27 cellular contexts compared by ENCODE assay signal in the genomic region with DNA sequence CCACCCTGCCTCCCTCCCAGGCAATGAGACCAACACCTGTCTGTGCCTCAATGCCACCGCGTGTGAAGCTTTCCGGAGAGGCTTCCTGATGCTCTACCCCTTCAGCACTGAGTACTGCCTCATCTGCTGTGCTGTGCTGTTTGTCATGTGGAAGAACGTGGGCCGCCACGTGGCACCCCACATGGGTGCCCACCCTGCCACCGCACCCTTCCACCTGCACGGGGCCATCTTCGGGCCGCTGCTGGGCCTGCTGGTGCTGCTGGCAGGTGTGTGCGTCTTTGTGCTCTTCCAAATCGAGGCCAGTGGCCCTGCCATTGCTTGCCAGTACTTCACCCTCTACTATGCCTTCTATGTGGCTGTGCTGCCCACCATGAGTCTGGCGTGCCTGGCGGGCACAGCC. TPM values are rescaled to one million over a fixed set of nuclear protein-coding genes. Genes with fewer than 3 reads are reported as not detected.
DNase-seq lines count a peak whose midpoint lies in the region; FAIRE-seq and TF ChIP-seq lines count a peak whose summit lies in the region.
"Had no signal": no experiment of that assay in that cellular context is flagged by ENCODE, and none has a peak within 500 bp of the region (broad histone marks: within the 10 kb centered on the region; RNA-seq: fewer than 3 reads in every experiment).

No MANE protein-coding gene starts in this region.

- no peak overlapping the region for H3K4me2 ChIP-seq in H1 (ENCODE audit: insufficient read depth in 1 of 2, low read depth in 2 of 2, low read length in 2 of 2)
- H3K4me2 ChIP-seq: BLaER1 had no signal

- H3K9ac ChIP-seq in H1 (replicated peaks in 1 of 4; ENCODE audit: extremely low read depth in 1 of 4, low read depth in 3 of 4, low read length in 3 of 4), result no peak overlapping the region
- H3K9ac ChIP-seq in kidney (ENCODE audit: low read length in 2 of 2), result no peak overlapping the region
- H3K9ac ChIP-seq: BLaER1 had no signal

- FAIRE-seq in H1 (lab: Jason Lieb, UNC), result no peak
- FAIRE-seq in kidney (lab: Jason Lieb, UNC), result no peak
- FAIRE-seq in GM12892 (lab: Jason Lieb, UNC), result no peak
- FAIRE-seq in GM19239 (lab: Jason Lieb, UNC), result no peak
- FAIRE-seq: A204.1, GM12878 had no signal

- H3K23ac ChIP-seq in H1 (ENCODE audit: insufficient read length), result no peak overlapping the region

- CTCF ChIA-PET in H1 (lab: Charles Lee; ENCODE audit: partially characterized antibody), result interaction anchor here (27.2 to 49.9 kb wide), 2 partner anchors 5 to 17 kb away, joined by 1072 read pairs; a partner anchor contains a TSS

- H4K20me1 ChIP-seq in H1 (replicated peaks in 1 of 2; ENCODE audit: control insufficient read depth in 1 of 2, insufficient read depth in 2 of 2, low read length in 2 of 2), result peaks cover 0 to 6% of the 10 kb centered on the region in 2 experiments
- H4K20me1 ChIP-seq: BLaER1 had no signal

- H3K14ac ChIP-seq in H1 (ENCODE audit: insufficient read length), result no peak overlapping the region

- intact Hi-C loops in kidney (cut with DNase I), result no loop called here

- H3K18ac ChIP-seq in H1 (ENCODE audit: extremely low read depth, low read length), result no peak overlapping the region

- no peak overlapping the region; the same call in 1 of the 2 replicates for H4K8ac ChIP-seq in H1 (ENCODE audit: extremely low read depth, insufficient read depth, low read length)

- no peaks in the 10 kb centered on the region for H3K79me1 ChIP-seq in H1 (ENCODE audit: low read depth, low read length)

- H3K27ac ChIP-seq in H1 (ENCODE audit: low read depth, low read length), result no peak overlapping the region
- H3K27ac ChIP-seq in kidney (ENCODE audit: low read depth in 2 of 2, low read length in 2 of 2), result no peak overlapping the region
- H3K27ac ChIP-seq: BLaER1 had no signal

- H4K5ac ChIP-seq in H1 (ENCODE audit: insufficient read length, low read depth, low read length), result no peak overlapping the region

- no peaks in the 10 kb centered on the region for H3K23me2 ChIP-seq in H1 (ENCODE audit: low read depth, low read length)

- no peaks in the 10 kb centered on the region for H3K36me3 ChIP-seq in H1 (ENCODE audit: control insufficient read depth in 2 of 4, insufficient read depth in 4 of 4, low read length in 3 of 4)
- no peaks in the 10 kb centered on the region for H3K36me3 ChIP-seq in kidney (ENCODE audit: control insufficient read depth in 1 of 2, insufficient read depth in 2 of 2, low read length in 2 of 2)
- H3K36me3 ChIP-seq: BE2C, BLaER1 had no signal

- no peak for DNase-seq in H1 (ENCODE audit: low read depth in 1 of 2, low spot score in 2 of 2)
- peak; percentile 57 for DNase-seq in kidney
- no peak for DNase-seq in GM12892 (ENCODE audit: insufficient read length)
- DNase-seq in GM19239 (ENCODE audit: insufficient read length, low spot score), result no peak
- DNase-seq: 8988T; ACHN; BE2C; C1 segment of cervical spinal cord; CD4-positive, alpha-beta memory T cell; CD4-positive, CD25-positive, alpha-beta regulatory T cell; CD8-positive, alpha-beta memory T cell; COR-L47; DMS 273 treated with DMSO at 0.1 percent for 48 hours; DMS153; DMS53; DMS79; DND-41; EL; GDM1 had no signal

- WGBS in H1 (ENCODE audit: extremely low coverage in 1 of 2, insufficient coverage in 1 of 2, insufficient read length in 1 of 2, insufficient replicate concordance in 2 of 2, low coverage in 1 of 2, low lambda C conversion rate in 2 of 2, missing lambda C conversion rate in 1 of 2), 2 experiments, result 86% methylated on average over 14 of the region's 14 CpGs; no CpG with 5 or more reads in 1 of the 2 experiments

- H3K4me3 ChIP-seq in H1 (ENCODE audit: extremely low read depth in 1 of 4, insufficient read depth in 2 of 4, low read depth in 3 of 4, low read length in 4 of 4) (no peak overlapping the region), kidney (ENCODE audit: low read length in 2 of 2) (no peak overlapping the region)
- H3K4me3 ChIP-seq: BLaER1, GM12878 had no signal

- no peak overlapping the region for H2AK5ac ChIP-seq in H1 (ENCODE audit: low read depth, low read length)

- no peak for TF ChIP-seq EP300 in H1 (IDR thresholded peaks at IDR 0.05; ENCODE audit: borderline replicate concordance in 1 of 2, low read depth in 2 of 2, low read length in 2 of 2)

- TF ChIP-seq POLR2A in H1 (IDR thresholded peaks at IDR 0.05; ENCODE audit: control extremely low read depth in 1 of 2, low read depth in 2 of 2, low read length in 2 of 2) (no peak), GM12892 (IDR thresholded peaks at IDR 0.05; ENCODE audit: low read depth, low read length) (no peak)

- H3K4me1 ChIP-seq in H1 (replicated peaks in 1 of 4; ENCODE audit: control insufficient read depth in 3 of 4, insufficient read depth in 4 of 4, low read length in 3 of 4) (peaks cover 0 to 3% (median 0%) of the 10 kb centered on the region in 4 experiments; a peak in 4 of 7 replicates), kidney (ENCODE audit: control insufficient read depth in 1 of 2, insufficient read depth in 1 of 2, low read depth in 1 of 2, low read length in 2 of 2) (no peaks in the 10 kb centered on the region)
- H3K4me1 ChIP-seq: BE2C, BLaER1 had no signal

- TF ChIP-seq CTCF in H1 (IDR thresholded peaks at IDR 0.05; ENCODE audit: control extremely low read depth in 1 of 3, insufficient read depth in 1 of 3, low read depth in 1 of 3, low read length in 3 of 3) (no peak), kidney (IDR thresholded peaks at IDR 0.05; ENCODE audit: borderline replicate concordance, extremely low read depth, insufficient read depth) (no peak)

- no peak overlapping the region for H3K4ac ChIP-seq in H1 (replicated peaks; ENCODE audit: insufficient read length, low read depth, low read length)

- H2BK12ac ChIP-seq in H1 (ENCODE audit: low read depth, low read length), result 0 out of 2 replicates have a peak overlapping the region, but pooled peaks have one; percentile 17

- H2AFZ ChIP-seq in H1 (ENCODE audit: low read length), result no peak overlapping the region

- H3K79me2 ChIP-seq in H1 (ENCODE audit: control insufficient read depth in 1 of 2, insufficient read depth in 2 of 2, low read length in 2 of 2), result no peaks in the 10 kb centered on the region

- H3K9me3 ChIP-seq in H1 (ENCODE audit: insufficient read depth in 2 of 2, low read depth in 1 of 2, low read length in 1 of 2), result no peaks in the 10 kb centered on the region
- no peaks in the 10 kb centered on the region for H3K9me3 ChIP-seq in kidney (ENCODE audit: control insufficient read depth in 1 of 2, low read length in 2 of 2)
- H3K9me3 ChIP-seq: BE2C, BLaER1 had no signal

- H2BK20ac ChIP-seq in H1 (ENCODE audit: low read length), result no peak overlapping the region

- no peak overlapping the region for H2BK120ac ChIP-seq in H1 (replicated peaks; ENCODE audit: low read depth, low read length)

- TF ChIP-seq RAD21 in H1 (IDR thresholded peaks at IDR 0.05 in 1 of 2, conservative IDR thresholded peaks at IDR 0.05 in 1 of 2; ENCODE audit: low read depth in 2 of 2, low read length in 2 of 2), result no peak

- no peak overlapping the region for H3K56ac ChIP-seq in H1 (replicated peaks; ENCODE audit: insufficient read length, low read depth, low read length)

- H4K91ac ChIP-seq in H1 (replicated peaks; ENCODE audit: insufficient read length, low read length), result no peak overlapping the region

- H3K27me3 ChIP-seq in H1 (replicated peaks in 1 of 4; ENCODE audit: control insufficient read depth in 3 of 4, extremely low read depth in 1 of 4, insufficient read depth in 3 of 4, low read length in 3 of 4), result peaks cover 0 to 5% (median 4%) of the 10 kb centered on the region in 4 experiments; a peak in 3 of 7 replicates
- H3K27me3 ChIP-seq: BLaER1 had no signal

- POLR2A ChIA-PET in H1 (lab: Charles Lee; ENCODE audit: partially characterized antibody), result no interaction called here

- no peak overlapping the region for H2BK15ac ChIP-seq in H1 (ENCODE audit: low read length)

- no peak overlapping the region for H2BK5ac ChIP-seq in H1 (ENCODE audit: low read depth, low read length)

RNA-seq across cellular contexts. Expression of a gene that starts 10.9 kb away (rescaled TPM):
- not detected in 2 replicates for total RNA-seq in H1 (2021; fragmentation: NEBNext Ultra II Directional; extraction: Animal tissue kit (Norgen Biotek cat#: 25700))
- 0.05 and 0.09 TPM in 2 replicates for polyA plus RNA-seq in H1 (2011; rRNA removed)
- polyA plus RNA-seq in H1 (2011; cell fraction: cytosol; rRNA removed), result 0.04 TPM
- polyA plus RNA-seq in H1 (2011; cell fraction: nucleus; rRNA removed), result not detected
- polyA plus RNA-seq in H1 (2012, experiment 1 of 2), result not detected in 4 replicates
- not detected for polyA plus RNA-seq in H1 (2012, experiment 2 of 2)
- 0.02 TPM for polyA plus RNA-seq in H1 (2013, experiment 1 of 2)
- polyA plus RNA-seq in H1 (2013, experiment 2 of 2), result not detected
- not detected in 2 replicates for polyA minus RNA-seq in H1 (2011; rRNA and poly(A)+ RNA removed)
- polyA minus RNA-seq in H1 (2011; cell fraction: cytosol; rRNA and poly(A)+ RNA removed), result not detected
- polyA minus RNA-seq in H1 (2011; cell fraction: nucleus; rRNA and poly(A)+ RNA removed), result not detected
- not detected for total RNA-seq in kidney
- polyA plus RNA-seq in kidney (ENCODE audit: insufficient read depth, low read depth, low replicate concordance), result not detected
- polyA plus RNA-seq in GM12892 (2012; ENCODE audit: missing spikeins), result not detected
- total RNA-seq: A673; CD4-positive, alpha-beta memory T cell; CD4-positive, CD25-positive, alpha-beta regulatory T cell; CD8-positive, alpha-beta memory T cell; Daoy; G401; GM12878 had no signal
- polyA plus RNA-seq: AG04450; CD14-positive monocyte; CD4-positive, alpha-beta memory T cell; CD4-positive, CD25-positive, alpha-beta regulatory T cell; CD8-positive, alpha-beta memory T cell had no signal

RNA-seq across cellular contexts. Expression of a gene that starts 22.6 kb away (rescaled TPM):
- not detected in 2 replicates for total RNA-seq in H1 (2021; fragmentation: NEBNext Ultra II Directional; extraction: Animal tissue kit (Norgen Biotek cat#: 25700))
- polyA plus RNA-seq in H1 (2011; rRNA removed) (0.23 and 0.27 TPM in 2 replicates), kidney (ENCODE audit: insufficient read depth, low read depth, low replicate concordance) (not detected)
- 0.23 TPM for polyA plus RNA-seq in H1 (2011; cell fraction: cytosol; rRNA removed)
- polyA plus RNA-seq in H1 (2011; cell fraction: nucleus; rRNA removed), result 0.37 TPM
- polyA plus RNA-seq in H1 (2012, experiment 1 of 2), result 0.11 to 0.18 TPM (median 0.16 TPM) in 3 of 4 replicates, not detected in the other
- not detected for polyA plus RNA-seq in H1 (2012, experiment 2 of 2)
- polyA plus RNA-seq in H1 (2013, experiment 1 of 2), result not detected
- 0.06 TPM for polyA plus RNA-seq in H1 (2013, experiment 2 of 2)
- not detected in 2 replicates for polyA minus RNA-seq in H1 (2011; rRNA and poly(A)+ RNA removed)
- not detected for polyA minus RNA-seq in H1 (2011; cell fraction: cytosol; rRNA and poly(A)+ RNA removed)
- not detected for polyA minus RNA-seq in H1 (2011; cell fraction: nucleus; rRNA and poly(A)+ RNA removed)
- not detected for total RNA-seq in kidney
- not detected for polyA plus RNA-seq in GM12892 (2012; ENCODE audit: missing spikeins)
- total RNA-seq: A673; CD4-positive, alpha-beta memory T cell; CD4-positive, CD25-positive, alpha-beta regulatory T cell; CD8-positive, alpha-beta memory T cell; Daoy; G401; GM12878 had no signal
- polyA plus RNA-seq: AG04450; CD14-positive monocyte; CD4-positive, alpha-beta memory T cell; CD4-positive, CD25-positive, alpha-beta regulatory T cell; CD8-positive, alpha-beta memory T cell; GM12878 had no signal

RNA-seq across cellular contexts. Expression of a gene that starts 23.6 kb away (rescaled TPM):
- 1.6 and 1.7 TPM in 2 replicates for total RNA-seq in H1 (2021; fragmentation: NEBNext Ultra II Directional; extraction: Animal tissue kit (Norgen Biotek cat#: 25700))
- polyA plus RNA-seq in H1 (2011; rRNA removed), result 4.3 and 5.0 TPM in 2 replicates
- 3.5 TPM for polyA plus RNA-seq in H1 (2011; cell fraction: cytosol; rRNA removed)
- 3.5 TPM for polyA plus RNA-seq in H1 (2011; cell fraction: nucleus; rRNA removed)
- 1.3 to 2.8 TPM (median 2.0 TPM) in 4 replicates for polyA plus RNA-seq in H1 (2012, experiment 1 of 2)
- 1.9 TPM for polyA plus RNA-seq in H1 (2012, experiment 2 of 2)
- polyA plus RNA-seq in H1 (2013, experiment 1 of 2), result 0.61 TPM
- polyA plus RNA-seq in H1 (2013, experiment 2 of 2), result 0.70 TPM
- polyA minus RNA-seq in H1 (2011; rRNA and poly(A)+ RNA removed), result 5.1 and 8.8 TPM in 2 replicates
- 3.7 TPM for polyA minus RNA-seq in H1 (2011; cell fraction: cytosol; rRNA and poly(A)+ RNA removed)
- 4.2 TPM for polyA minus RNA-seq in H1 (2011; cell fraction: nucleus; rRNA and poly(A)+ RNA removed)
- 0.22 TPM for total RNA-seq in kidney
- 0.17 TPM for polyA plus RNA-seq in kidney (ENCODE audit: insufficient read depth, low read depth, low replicate concordance)
- polyA plus RNA-seq in GM12892 (2012; ENCODE audit: missing spikeins), result not detected
- total RNA-seq: A673; CD4-positive, alpha-beta memory T cell; CD4-positive, CD25-positive, alpha-beta regulatory T cell; CD8-positive, alpha-beta memory T cell; Daoy had no signal
- polyA plus RNA-seq: AG04450; CD14-positive monocyte; CD4-positive, alpha-beta memory T cell; CD4-positive, CD25-positive, alpha-beta regulatory T cell; CD8-positive, alpha-beta memory T cell had no signal

RNA-seq across cellular contexts. Expression of a gene that starts 25.9 kb away (rescaled TPM):
- total RNA-seq in H1 (2021; fragmentation: NEBNext Ultra II Directional; extraction: Animal tissue kit (Norgen Biotek cat#: 25700)), result 13.8 and 15.1 TPM in 2 replicates
- polyA plus RNA-seq in H1 (2011; rRNA removed) (25.9 and 36.3 TPM in 2 replicates), kidney (ENCODE audit: insufficient read depth, low read depth, low replicate concordance) (13.6 TPM)
- polyA plus RNA-seq in H1 (2011; cell fraction: cytosol; rRNA removed), result 10.1 TPM
- 51.4 TPM for polyA plus RNA-seq in H1 (2011; cell fraction: nucleus; rRNA removed)
- 8.8 to 16.5 TPM (median 15.2 TPM) in 4 replicates for polyA plus RNA-seq in H1 (2012, experiment 1 of 2)
- polyA plus RNA-seq in H1 (2012, experiment 2 of 2), result 12.7 TPM
- 10.6 TPM for polyA plus RNA-seq in H1 (2013, experiment 1 of 2)
- 10.6 TPM for polyA plus RNA-seq in H1 (2013, experiment 2 of 2)
- 17.9 and 18.9 TPM in 2 replicates for polyA minus RNA-seq in H1 (2011; rRNA and poly(A)+ RNA removed)
- polyA minus RNA-seq in H1 (2011; cell fraction: cytosol; rRNA and poly(A)+ RNA removed), result 8.1 TPM
- polyA minus RNA-seq in H1 (2011; cell fraction: nucleus; rRNA and poly(A)+ RNA removed), result 17.8 TPM
- 32.6 TPM for total RNA-seq in kidney
- 0.49 TPM for polyA plus RNA-seq in GM12892 (2012; ENCODE audit: missing spikeins)
- polyA plus RNA-seq: CD14-positive monocyte had no signal

RNA-seq across cellular contexts. Expression of a gene that starts 40.8 kb away (rescaled TPM):
- 38.1 and 40.5 TPM in 2 replicates for total RNA-seq in H1 (2021; fragmentation: NEBNext Ultra II Directional; extraction: Animal tissue kit (Norgen Biotek cat#: 25700))
- 20.4 and 26.8 TPM in 2 replicates for polyA plus RNA-seq in H1 (2011; rRNA removed)
- 18.7 TPM for polyA plus RNA-seq in H1 (2011; cell fraction: cytosol; rRNA removed)
- polyA plus RNA-seq in H1 (2011; cell fraction: nucleus; rRNA removed), result 23.7 TPM
- polyA plus RNA-seq in H1 (2012, experiment 1 of 2), result 20.6 to 28.4 TPM (median 25.9 TPM) in 4 replicates
- polyA plus RNA-seq in H1 (2012, experiment 2 of 2), result 25.8 TPM
- polyA plus RNA-seq in H1 (2013, experiment 1 of 2), result 20.0 TPM
- 19.3 TPM for polyA plus RNA-seq in H1 (2013, experiment 2 of 2)
- polyA minus RNA-seq in H1 (2011; rRNA and poly(A)+ RNA removed), result 8.6 and 12.3 TPM in 2 replicates
- polyA minus RNA-seq in H1 (2011; cell fraction: cytosol; rRNA and poly(A)+ RNA removed), result 16.4 TPM
- polyA minus RNA-seq in H1 (2011; cell fraction: nucleus; rRNA and poly(A)+ RNA removed), result 10.2 TPM
- total RNA-seq in kidney, result 29.3 TPM
- 12.5 TPM for polyA plus RNA-seq in kidney (ENCODE audit: insufficient read depth, low read depth, low replicate concordance)
- not detected for polyA plus RNA-seq in GM12892 (2012; ENCODE audit: missing spikeins)
- total RNA-seq: CD4-positive, CD25-positive, alpha-beta regulatory T cell had no signal
- polyA plus RNA-seq: CD14-positive monocyte; CD4-positive, alpha-beta memory T cell had no signal
